In the genomic region with DNA sequence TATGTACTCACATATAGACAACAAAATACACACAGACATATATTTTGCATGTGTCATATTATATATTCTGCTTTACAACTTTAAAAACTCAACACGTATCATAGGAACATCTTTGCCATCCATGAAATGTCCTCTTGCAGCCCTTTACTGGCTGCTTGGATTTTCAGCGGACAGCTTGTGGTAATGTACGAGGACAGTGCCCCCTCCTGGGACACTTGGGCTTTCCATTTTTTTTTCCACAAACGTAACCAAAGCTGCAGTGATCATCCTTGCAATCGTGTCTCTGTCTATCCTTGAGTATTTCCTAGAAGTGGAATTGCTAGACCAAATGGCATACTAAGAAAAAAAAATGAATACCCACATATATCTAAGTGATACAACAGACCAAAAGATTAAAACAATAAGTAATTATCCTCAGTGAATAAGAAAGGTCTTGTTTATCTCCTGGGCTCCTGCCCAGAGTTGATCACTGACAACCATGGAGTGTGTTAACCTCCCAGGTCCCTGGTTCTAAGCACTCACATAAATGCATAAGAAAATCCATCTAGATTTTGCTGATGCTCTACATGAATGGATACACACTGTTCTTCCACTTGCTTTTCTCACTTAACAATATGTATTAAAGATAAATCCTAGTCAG, we compare ENCODE assay signal across 8 cellular contexts. TPM values are rescaled to one million over a fixed set of nuclear protein-coding genes. Genes with fewer than 3 reads are reported as not detected.
DNase-seq lines count a peak whose midpoint lies in the region; ATAC-seq, FAIRE-seq and TF ChIP-seq lines count a peak whose summit lies in the region.

No MANE protein-coding gene starts in this region.

- TF ChIP-seq CTCF in bronchial epithelial cell (IDR thresholded peaks at IDR 0.05; ENCODE audit: insufficient read depth, low read length, severe bottlenecking) = peak; percentile 75
- peak in 2 of 3 experiments; percentile 62 to 67 for TF ChIP-seq CTCF in vagina (IDR thresholded peaks at IDR 0.05)

- H3K4me1 ChIP-seq in vagina = no peaks in the 10 kb centered on the region

- intact Hi-C loops in vagina (cut with DNase I) = loop anchor here (5.0 to 10.0 kb wide), 2 partner anchors 100 to 267 kb away; no protein-coding TSS in a partner anchor

- peak; percentile 86 for ATAC-seq in left lobe of liver
- no peak for ATAC-seq in stimulated activated naive CD8-positive, alpha-beta T cell treated with anti-CD3 and anti-CD28 coated beads, Interleukin-15, Interleukin-2, amounts not matched to agents 100 U/mL and 50 U/mL, for 24 hours

- DNase-seq in NCI-H345 (lab: John Stamatoyannopoulos, UW) (peak; percentile 37), NCI-H345 treated with DMSO at 0.1 percent for 48 hours (lab: John Stamatoyannopoulos, UW; ENCODE audit: unreplicated experiment) (no peak), NCI-H2196 treated with DMSO at 0.1 percent for 48 hours (lab: John Stamatoyannopoulos, UW; ENCODE audit: unreplicated experiment) (peak; percentile 9), bronchial epithelial cell (ENCODE audit: low read depth) (peak; percentile 51), left lobe of liver (ENCODE audit: low spot score) (no peak), vagina (ENCODE audit: extremely low spot score in 2 of 2) (no peak), NCI-H774 (lab: John Stamatoyannopoulos, UW) (no peak)
- no peak for DNase-seq in stimulated activated naive CD8-positive, alpha-beta T cell treated with anti-CD3 and anti-CD28 coated beads, Interleukin-15, Interleukin-2, amounts not matched to agents 100 U/mL and 50 U/mL, for 24 hours

- no peak for FAIRE-seq in bronchial epithelial cell (lab: Jason Lieb, UNC)

- H3K27ac ChIP-seq in vagina = no peak overlapping the region

- H3K4me3 ChIP-seq in bronchial epithelial cell (ENCODE audit: low read depth, low read length) (no peak overlapping the region), vagina (no peak overlapping the region)

- no peaks in the 10 kb centered on the region for H3K36me3 ChIP-seq in bronchial epithelial cell (ENCODE audit: control insufficient read depth, insufficient read depth, low read length)
- H3K36me3 ChIP-seq in vagina = no peaks in the 10 kb centered on the region

- TF ChIP-seq POLR2A in vagina (IDR thresholded peaks at IDR 0.05) = no peak

- H3K27me3 ChIP-seq in bronchial epithelial cell (ENCODE audit: control insufficient read depth, insufficient read depth, low read length) = peaks cover 1% of the 10 kb centered on the region
- no peaks in the 10 kb centered on the region for H3K27me3 ChIP-seq in vagina

- no peaks in the 10 kb centered on the region for H3K9me3 ChIP-seq in vagina

RNA-seq across cellular contexts. Expression of gene BPI, which starts 18.1 kb away (rescaled TPM):
- total RNA-seq in bronchial epithelial cell (not detected in 2 replicates), left lobe of liver (0.48 TPM), vagina (not detected)

RNA-seq across cellular contexts. Expression of gene LBP, which starts 24.2 kb away (rescaled TPM):
- not detected in 2 replicates for total RNA-seq in bronchial epithelial cell
- 459 TPM for total RNA-seq in left lobe of liver
- total RNA-seq in vagina = 0.98 TPM

Comparison
In these comparisons a context has a peak if more than half of its experiments do, and no peak if none do; other contexts are left out.
1. DNase-seq: peak in NCI-H345 (single experiment), NCI-H2196 treated with DMSO at 0.1 percent for 48 hours (single experiment) and bronchial epithelial cell (single experiment); none in NCI-H345 treated with DMSO at 0.1 percent for 48 hours (single experiment), left lobe of liver (single experiment), vagina (0 of 2), stimulated activated naive CD8-positive, alpha-beta T cell treated with anti-CD3 and anti-CD28 coated beads, Interleukin-15, Interleukin-2, amounts not matched to agents 100 U/mL and 50 U/mL, for 24 hours (single experiment) and NCI-H774 (single experiment).
2. RNA of gene LBP, which starts 24.2 kb away (total RNA-seq): 459 TPM in left lobe of liver (single experiment); 0.98 TPM in vagina (single experiment) and not detected in bronchial epithelial cell; every median in the first group is over 100 times any median in the second.